In genomic region chr18:12485479-12486105, GRCh38 we compare ENCODE assay signal across 14 cellular contexts.
A peak's percentile ranks its signal among the peaks of the same experiment; 100 is the strongest.
DNase-seq lines count a peak whose midpoint lies in the region; ATAC-seq, FAIRE-seq and TF ChIP-seq lines count a peak whose summit lies in the region.
"Had no signal": no experiment of that assay in that cellular context is flagged by ENCODE, and none has a peak within 500 bp of the region (broad histone marks: within the 10 kb centered on the region; RNA-seq: fewer than 3 reads in every experiment).

No MANE protein-coding gene starts in this region.

- no peak for DNase-seq in activated CD4-positive, alpha-beta T cell treated with anti-CD3 and anti-CD28 coated beads, Interleukin-2, amount 10 ng/mL, durations not matched to agents 7 days and 5 days
- no peak for DNase-seq in activated CD4-positive, alpha-beta T cell treated with anti-CD3 and anti-CD28 coated beads, Interleukin-2, amount 50 U/mL, for 1 hour
- DNase-seq in MV-4-11 (lab: John Stamatoyannopoulos, UW) (peak; percentile 15), bronchial epithelial cell (ENCODE audit: low read depth) (peak; percentile 74), COLO668 (lab: John Stamatoyannopoulos, UW; ENCODE audit: unreplicated experiment) (no peak), LoVo (ENCODE audit: low spot score) (no peak)
- DNase-seq: Caco-2; CD8-positive, alpha-beta T cell; HFFc6 had no signal

- H3K36me3 ChIP-seq in bronchial epithelial cell (ENCODE audit: control insufficient read depth, insufficient read depth, low read length), result no peaks in the 10 kb centered on the region
- H3K36me3 ChIP-seq: HAP-1 had no signal

- no peak for FAIRE-seq in bronchial epithelial cell (lab: Jason Lieb, UNC)
- FAIRE-seq: H1, K562 had no signal

- POLR2A ChIA-PET in activated CD4-positive, alpha-beta T cell treated with anti-CD3 and anti-CD28 coated beads, Interleukin-2, amount 10 ng/mL, durations not matched to agents 7 days and 5 days (lab: Charles Lee), result interaction anchor here (0.7 kb wide), 1 partner anchor 459 kb away, joined by 3 read pairs; no protein-coding TSS in a partner anchor

- H3K27ac Mint-ChIP-seq in activated CD4-positive, alpha-beta T cell treated with anti-CD3 and anti-CD28 coated beads, Interleukin-2, amount 10 ng/mL, durations not matched to agents 7 days and 5 days, result peak overlapping the region; percentile 66
- H3K27ac Mint-ChIP-seq: CD14-positive monocyte; CD8-positive, alpha-beta T cell; HFFc6 had no signal

- no peak for TF ChIP-seq CTCF in bronchial epithelial cell (IDR thresholded peaks at IDR 0.05; ENCODE audit: insufficient read depth, low read length, severe bottlenecking)

- H3K27me3 Mint-ChIP-seq in activated CD4-positive, alpha-beta T cell treated with anti-CD3 and anti-CD28 coated beads, Interleukin-2, amount 10 ng/mL, durations not matched to agents 7 days and 5 days, result peaks cover 2% of the 10 kb centered on the region

- H3K4me3 Mint-ChIP-seq in activated CD4-positive, alpha-beta T cell treated with anti-CD3 and anti-CD28 coated beads, Interleukin-2, amount 10 ng/mL, durations not matched to agents 7 days and 5 days, result no peak overlapping the region
- H3K4me3 Mint-ChIP-seq: CD14-positive monocyte; CD8-positive, alpha-beta T cell; HFFc6 had no signal

- no peaks in the 10 kb centered on the region for H3K36me3 Mint-ChIP-seq in activated CD4-positive, alpha-beta T cell treated with anti-CD3 and anti-CD28 coated beads, Interleukin-2, amount 10 ng/mL, durations not matched to agents 7 days and 5 days (ENCODE audit: low read depth)
- H3K36me3 Mint-ChIP-seq: CD14-positive monocyte; CD8-positive, alpha-beta T cell had no signal

- H3K4me3 ChIP-seq in bronchial epithelial cell (ENCODE audit: low read depth, low read length), result no peak overlapping the region
- H3K4me3 ChIP-seq: HAP-1, K562 had no signal

- H3K4me1 Mint-ChIP-seq in activated CD4-positive, alpha-beta T cell treated with anti-CD3 and anti-CD28 coated beads, Interleukin-2, amount 10 ng/mL, durations not matched to agents 7 days and 5 days, result peaks cover 7% of the 10 kb centered on the region
- H3K4me1 Mint-ChIP-seq: CD14-positive monocyte had no signal

- CTCF ChIA-PET in activated CD4-positive, alpha-beta T cell treated with anti-CD3 and anti-CD28 coated beads, Interleukin-2, amount 10 ng/mL, durations not matched to agents 7 days and 5 days (lab: Charles Lee), result interaction anchor here (0.7 kb wide), 1 partner anchor 1072 kb away, joined by 4 read pairs; no protein-coding TSS in a partner anchor

- ATAC-seq in HG02981 (IDR thresholded peaks at IDR 0.05; ENCODE audit: unreplicated experiment), result no peak
- ATAC-seq: CD8-positive, alpha-beta T cell; K562 had no signal

- H3K9me3 Mint-ChIP-seq in activated CD4-positive, alpha-beta T cell treated with anti-CD3 and anti-CD28 coated beads, Interleukin-2, amount 10 ng/mL, durations not matched to agents 7 days and 5 days, result no peaks in the 10 kb centered on the region
- H3K9me3 Mint-ChIP-seq: CD14-positive monocyte; CD8-positive, alpha-beta T cell; HFFc6 had no signal

- no peaks in the 10 kb centered on the region for H3K27me3 ChIP-seq in bronchial epithelial cell (ENCODE audit: control insufficient read depth, insufficient read depth, low read length)

Comparison
In these comparisons a context has a peak if more than half of its experiments do, and no peak if none do; other contexts are left out.
1. DNase-seq: peak in MV-4-11 (single experiment) and bronchial epithelial cell (single experiment); none in activated CD4-positive, alpha-beta T cell treated with anti-CD3 and anti-CD28 coated beads, Interleukin-2, amount 10 ng/mL, durations not matched to agents 7 days and 5 days (single experiment), activated CD4-positive, alpha-beta T cell treated with anti-CD3 and anti-CD28 coated beads, Interleukin-2, amount 50 U/mL, for 1 hour (single experiment), COLO668 (single experiment) and LoVo (single experiment).